ENCODE assay signal across 17 cellular contexts in the genomic region with DNA sequence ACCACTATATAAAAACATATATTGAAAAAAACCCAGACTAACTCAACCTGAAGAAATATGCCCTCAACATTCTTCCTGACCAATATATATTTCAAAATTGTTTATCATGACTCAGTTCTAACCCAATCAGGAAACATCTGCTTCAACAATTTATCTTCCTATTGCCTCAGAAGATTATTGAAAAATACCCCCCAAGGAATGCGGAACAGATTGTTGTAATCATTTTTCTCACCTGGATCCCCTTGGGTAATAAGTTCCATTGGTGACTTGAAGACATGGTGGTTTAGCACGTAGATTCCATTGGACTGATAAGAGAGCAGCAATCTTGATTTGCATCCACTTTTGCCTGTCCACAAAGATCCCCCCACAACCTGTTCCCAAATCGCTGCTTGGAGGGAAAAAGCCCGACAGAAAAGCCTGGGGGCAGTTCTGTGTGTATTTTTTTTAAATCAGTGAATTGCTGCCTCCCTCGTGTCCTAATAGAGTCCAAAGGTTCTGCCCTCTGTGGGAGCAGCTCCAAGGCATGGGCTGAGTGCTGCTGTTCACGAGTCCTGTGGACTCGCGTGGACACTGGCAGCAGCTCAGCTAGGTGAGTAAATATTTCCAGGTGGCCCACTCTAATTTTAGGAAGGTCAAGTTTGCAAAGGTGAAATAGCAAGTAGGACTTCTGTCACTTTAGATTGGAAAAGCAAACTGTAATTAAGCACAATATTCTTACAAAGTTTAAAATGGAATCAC. TPM values are rescaled to one million over a fixed set of nuclear protein-coding genes. Genes with fewer than 3 reads are reported as not detected.
"Had no signal": no experiment of that assay in that cellular context is flagged by ENCODE, and none has a peak within 500 bp of the region (broad histone marks: within the 10 kb centered on the region; RNA-seq: fewer than 3 reads in every experiment).

No MANE protein-coding gene starts in this region.

- H3K36me3 ChIP-seq: heart left ventricle, spleen, upper lobe of right lung had no signal

- H3K4me3 Mint-ChIP-seq: activated CD8-positive, alpha-beta T cell treated with anti-CD3 and anti-CD28 coated beads for 36 hours; activated T-cell treated with anti-CD3 and anti-CD28 coated beads, Interleukin-2, amount 50 U/mL, for 4 hours; naive thymus-derived CD4-positive, alpha-beta T cell; stimulated activated naive CD8-positive, alpha-beta T cell treated with anti-CD3 and anti-CD28 coated beads, Interleukin-15, amount 100 ng/mL, for 72 hours; WTC11 had no signal

- H3K27ac ChIP-seq: heart left ventricle, spleen, upper lobe of right lung had no signal

- DNase-seq: activated CD4-positive, alpha-beta T cell treated with anti-CD3 and anti-CD28 coated beads for 4 hours; activated CD8-positive, alpha-beta T cell treated with anti-CD3 and anti-CD28 coated beads for 36 hours; activated effector memory CD4-positive, alpha-beta T cell treated with Interleukin-2 at 50 U/mL for 16 hours; activated naive CD4-positive, alpha-beta T cell treated with anti-CD3 and anti-CD28 coated beads, Interleukin-2, amount 50 U/mL, for 16 hours; activated T-cell treated with anti-CD3 and anti-CD28 coated beads, Interleukin-2, amount 50 U/mL, for 4 hours; cortex of kidney; effector CD4-positive, alpha-beta T cell; heart left ventricle; islet precursor cell; mucosa of descending colon; naive thymus-derived CD4-positive, alpha-beta T cell; right cardiac atrium; spleen; stimulated activated naive CD8-positive, alpha-beta T cell treated with anti-CD3 and anti-CD28 coated beads, Interleukin-15, amount 100 ng/mL, for 72 hours; upper lobe of right lung had no signal

- H3K9me3 Mint-ChIP-seq: activated CD8-positive, alpha-beta T cell treated with anti-CD3 and anti-CD28 coated beads for 36 hours; activated T-cell treated with anti-CD3 and anti-CD28 coated beads, Interleukin-2, amount 50 U/mL, for 4 hours; stimulated activated naive CD8-positive, alpha-beta T cell treated with anti-CD3 and anti-CD28 coated beads, Interleukin-15, amount 100 ng/mL, for 72 hours; WTC11 had no signal

- H3K27me3 ChIP-seq: heart left ventricle, spleen, upper lobe of right lung had no signal

- ATAC-seq: activated CD8-positive, alpha-beta T cell treated with anti-CD3 and anti-CD28 coated beads for 36 hours; activated T-cell treated with anti-CD3 and anti-CD28 coated beads, Interleukin-2, amount 50 U/mL, for 4 hours; heart left ventricle; mucosa of descending colon; right cardiac atrium; stimulated activated naive CD8-positive, alpha-beta T cell treated with anti-CD3 and anti-CD28 coated beads, Interleukin-15, amount 100 ng/mL, for 72 hours; upper lobe of right lung; WTC11 had no signal

- H3K4me3 ChIP-seq: heart left ventricle, mucosa of descending colon, spleen, upper lobe of right lung had no signal

- H3K9me3 ChIP-seq: heart left ventricle, mucosa of descending colon, spleen, upper lobe of right lung had no signal

- H3K27ac Mint-ChIP-seq: activated CD8-positive, alpha-beta T cell treated with anti-CD3 and anti-CD28 coated beads for 36 hours; naive thymus-derived CD4-positive, alpha-beta T cell; stimulated activated naive CD8-positive, alpha-beta T cell treated with anti-CD3 and anti-CD28 coated beads, Interleukin-15, amount 100 ng/mL, for 72 hours; WTC11 had no signal

- H3K36me3 Mint-ChIP-seq: WTC11 had no signal

RNA-seq across cellular contexts. Expression of a gene that starts 5.9 kb away (rescaled TPM):
- total RNA-seq: activated CD8-positive, alpha-beta T cell treated with anti-CD3 and anti-CD28 coated beads for 36 hours; T-helper 2 cell treated with Interferon-gamma antibody and Interleukin-4, amounts not matched to agents 100 ng/mL and 5 ng/mL, for 36 hours had no signal
- polyA plus RNA-seq: naive thymus-derived CD4-positive, alpha-beta T cell had no signal
